Comparison of ENCODE assay signal across 16 cellular contexts in genomic region chr16:11498683-11499082, GRCh38.
A peak's percentile ranks its signal among the peaks of the same experiment; 100 is the strongest.
DNase-seq lines count a peak whose midpoint lies in the region; ATAC-seq and TF ChIP-seq lines count a peak whose summit lies in the region.
"Had no signal": no experiment of that assay in that cellular context is flagged by ENCODE, and none has a peak within 500 bp of the region (broad histone marks: within the 10 kb centered on the region; RNA-seq: fewer than 3 reads in every experiment).

No MANE protein-coding gene starts in this region.

- no peak for ATAC-seq in thoracic aorta (ENCODE audit: insufficient number of reproducible peaks, low FRiP score, low read depth)
- ATAC-seq: activated CD8-positive, alpha-beta T cell treated with anti-CD3 and anti-CD28 coated beads, Interleukin-2, amount 10 ng/mL, durations not matched to agents 7 days and 5 days had no signal

- no peak for TF ChIP-seq EP300 in esophagus muscularis mucosa (IDR thresholded peaks at IDR 0.05)

- H3K9me3 ChIP-seq in ascending aorta (no peaks in the 10 kb centered on the region), thoracic aorta (no peaks in the 10 kb centered on the region), esophagus muscularis mucosa (no peaks in the 10 kb centered on the region)
- H3K9me3 ChIP-seq: upper lobe of left lung had no signal

- TF ChIP-seq CTCF in ascending aorta (IDR thresholded peaks at IDR 0.05) (no peak), thoracic aorta (IDR thresholded peaks at IDR 0.05) (no peak), esophagus muscularis mucosa (IDR thresholded peaks at IDR 0.05) (no peak), osteocyte (IDR thresholded peaks at IDR 0.05) (no peak)

- 77% methylated on average over 6 of the region's 6 CpGs for WGBS in esophagus muscularis mucosa

- H3K36me3 Mint-ChIP-seq in osteocyte (ENCODE audit: unreplicated experiment): no peaks in the 10 kb centered on the region

- no peaks in the 10 kb centered on the region for H3K27me3 Mint-ChIP-seq in osteocyte (ENCODE audit: unreplicated experiment)

- peaks cover 33% of the 10 kb centered on the region for H3K4me1 Mint-ChIP-seq in osteocyte (ENCODE audit: unreplicated experiment)

- H3K27ac ChIP-seq in ascending aorta (peak overlapping the region; percentile 87 to 96), thoracic aorta (peak overlapping the region; percentile 86 to 94), esophagus muscularis mucosa (replicated peaks in 1 of 4) (no peak overlapping the region)
- H3K27ac ChIP-seq: parathyroid adenoma had no signal

- H3K27me3 ChIP-seq in ascending aorta (no peaks in the 10 kb centered on the region), thoracic aorta (replicated peaks; ENCODE audit: insufficient read depth) (no peaks in the 10 kb centered on the region), esophagus muscularis mucosa (no peaks in the 10 kb centered on the region)
- H3K27me3 ChIP-seq: upper lobe of left lung had no signal

- TF ChIP-seq POLR2A in esophagus muscularis mucosa (IDR thresholded peaks at IDR 0.05; ENCODE audit: low read depth): no peak

- H3K27ac Mint-ChIP-seq in osteocyte (ENCODE audit: unreplicated experiment): no peak overlapping the region
- H3K27ac Mint-ChIP-seq: activated CD8-positive, alpha-beta T cell treated with anti-CD3 and anti-CD28 coated beads, Interleukin-2, amount 10 ng/mL, durations not matched to agents 7 days and 5 days had no signal

- no peaks in the 10 kb centered on the region for H3K9me3 Mint-ChIP-seq in osteocyte (ENCODE audit: unreplicated experiment)
- H3K9me3 Mint-ChIP-seq: activated naive CD4-positive, alpha-beta T cell treated with anti-CD3 and anti-CD28 coated beads for 36 hours had no signal

- no peaks in the 10 kb centered on the region for H3K36me3 ChIP-seq in ascending aorta
- no peaks in the 10 kb centered on the region for H3K36me3 ChIP-seq in thoracic aorta
- H3K36me3 ChIP-seq in esophagus muscularis mucosa: no peaks in the 10 kb centered on the region
- H3K36me3 ChIP-seq: upper lobe of left lung had no signal

- H3K4me1 ChIP-seq in ascending aorta (peaks cover 18 to 46% of the 10 kb centered on the region in 2 donors), thoracic aorta (ENCODE audit: control insufficient read depth in 1 of 2, low read depth in 2 of 2) (peaks cover 30 to 57% of the 10 kb centered on the region in 2 donors), esophagus muscularis mucosa (peaks cover 27 to 39% (median 33%) of the 10 kb centered on the region in 4 donors)

- H3K4me3 Mint-ChIP-seq in osteocyte (ENCODE audit: unreplicated experiment): no peak overlapping the region
- H3K4me3 Mint-ChIP-seq: activated CD8-positive, alpha-beta T cell treated with anti-CD3 and anti-CD28 coated beads, Interleukin-2, amount 10 ng/mL, durations not matched to agents 7 days and 5 days; activated naive CD4-positive, alpha-beta T cell treated with anti-CD3 and anti-CD28 coated beads for 36 hours had no signal

- H3K4me3 ChIP-seq in ascending aorta (no peak overlapping the region), thoracic aorta (no peak overlapping the region), esophagus muscularis mucosa (no peak overlapping the region)
- H3K4me3 ChIP-seq: lung, upper lobe of left lung had no signal

- peak; percentile 8 to 33 for DNase-seq in NCI-H524 (lab: John Stamatoyannopoulos, UW)
- no peak for DNase-seq in NCI-H524 treated with DMSO at 0.1 percent for 48 hours (lab: John Stamatoyannopoulos, UW)
- peak; percentile 96 for DNase-seq in NCI-H69 (lab: John Stamatoyannopoulos, UW)
- no peak for DNase-seq in ascending aorta (ENCODE audit: low spot score in 2 of 2)
- no peak for DNase-seq in thoracic aorta (ENCODE audit: low spot score)
- no peak for DNase-seq in esophagus muscularis mucosa (ENCODE audit: extremely low spot score)
- no peak for DNase-seq in D341Med (ENCODE audit: low spot score)
- DNase-seq in osteocyte (ENCODE audit: extremely low spot score, unreplicated experiment): no peak
- DNase-seq: activated CD8-positive, alpha-beta T cell treated with anti-CD3 and anti-CD28 coated beads, Interleukin-2, amount 10 ng/mL, durations not matched to agents 7 days and 5 days; activated naive CD4-positive, alpha-beta T cell treated with anti-CD3 and anti-CD28 coated beads for 36 hours; NCI-H1417 treated with DMSO at 0.1 percent for 48 hours; NCI-H82; T-helper 2 cell had no signal

- intact Hi-C loops in ascending aorta (cut with DNase I) (loop anchor here (5.0 to 10.0 kb wide), 4 partner anchors 299 to 671 kb away; partner anchors contain the start of gene ZC3H7A), esophagus muscularis mucosa (cut with DNase I) (no loop called here)

Comparison
In these comparisons a context has a peak if more than half of its experiments do, and no peak if none do; other contexts are left out.
1. DNase-seq: peak in NCI-H524 (2 of 2) and NCI-H69 (single experiment); none in NCI-H524 treated with DMSO at 0.1 percent for 48 hours (single experiment), ascending aorta (0 of 2), thoracic aorta (single experiment), esophagus muscularis mucosa (single experiment), D341Med (single experiment) and osteocyte (single experiment).
2. H3K27ac ChIP-seq: peak in ascending aorta (2 of 2) and thoracic aorta (2 of 2); none in esophagus muscularis mucosa (0 of 4).